In genomic region chr4:1759818-1760223, GRCh38 we compare ENCODE assay signal across 21 cellular contexts. TPM values are rescaled to one million over a fixed set of nuclear protein-coding genes. Genes with fewer than 3 reads are reported as not detected.
A peak's percentile ranks its signal among the peaks of the same experiment; 100 is the strongest.
DNase-seq lines count a peak whose midpoint lies in the region; ATAC-seq and TF ChIP-seq lines count a peak whose summit lies in the region.
"Had no signal": no experiment of that assay in that cellular context is flagged by ENCODE, and none has a peak within 500 bp of the region (broad histone marks: within the 10 kb centered on the region; RNA-seq: fewer than 3 reads in every experiment).

No MANE protein-coding gene starts in this region.

- H3K4me3 ChIP-seq in BLaER1 (no peak overlapping the region), Karpas-422 (ENCODE audit: low read length) (no peak overlapping the region), liver (ENCODE audit: low read depth in 1 of 3, low read length in 3 of 3) (no peak overlapping the region), HAP-1 (no peak overlapping the region)
- H3K4me3 ChIP-seq: psoas muscle, uterus had no signal

- no peak for TF ChIP-seq RAD21 in liver (IDR thresholded peaks at IDR 0.05)

- H3K27me3 ChIP-seq in BLaER1 (peaks cover 25% of the 10 kb centered on the region), Karpas-422 (ENCODE audit: low read length) (no peaks in the 10 kb centered on the region), liver (ENCODE audit: control insufficient read depth in 4 of 4, insufficient read depth in 4 of 4, low read length in 3 of 4) (no peaks in the 10 kb centered on the region), HAP-1 (ENCODE audit: low read depth) (no peaks in the 10 kb centered on the region)
- H3K27me3 ChIP-seq: uterus had no signal

- WGBS in liver, result 72% methylated on average over 13 of the region's 13 CpGs

- no peak for TF ChIP-seq CTCF in WTC11 (IDR thresholded peaks at IDR 0.05)
- TF ChIP-seq CTCF in liver (IDR thresholded peaks at IDR 0.05; ENCODE audit: low read depth, low read length, missing input control), result no peak

- H3K27ac Mint-ChIP-seq in WTC11, result no peak overlapping the region
- H3K27ac Mint-ChIP-seq in activated CD4-positive, alpha-beta memory T cell treated with anti-CD3 and anti-CD28 coated beads, Interleukin-2, amount 10 ng/mL, durations not matched to agents 7 days and 5 days, result no peak overlapping the region
- H3K27ac Mint-ChIP-seq: activated CD8-positive, alpha-beta memory T cell treated with anti-CD3 and anti-CD28 coated beads, Interleukin-2, amount 10 ng/mL, durations not matched to agents 7 days and 5 days; activated naive CD8-positive, alpha-beta T cell treated with anti-CD3 and anti-CD28 coated beads, Interleukin-2, amount 10 ng/mL, durations not matched to agents 7 days and 5 days; activated T-helper 17 cell treated with anti-CD3 and anti-CD28 coated beads, Interleukin-2, amount 50 U/mL, for 72 hours; CD14-positive monocyte had no signal

- peak; percentile 73 for DNase-seq in Karpas-422
- DNase-seq in WTC11 (ENCODE audit: low spot score), result no peak
- DNase-seq in activated CD8-positive, alpha-beta memory T cell treated with anti-CD3 and anti-CD28 coated beads, Interleukin-2, amount 50 U/mL, for 48 hours, result no peak
- no peak for DNase-seq in HAP-1 (ENCODE audit: low spot score in 2 of 2)
- no peak for DNase-seq in HCEC 1CT
- no peak for DNase-seq in activated CD4-positive, alpha-beta memory T cell treated with anti-CD3 and anti-CD28 coated beads, Interleukin-2, amount 10 ng/mL, durations not matched to agents 7 days and 5 days
- DNase-seq: activated CD4-positive, CD25-positive, alpha-beta regulatory T cell treated with anti-CD3 and anti-CD28 coated beads, Interleukin-2, amount 50 U/mL, for 72 hours; activated CD8-positive, alpha-beta memory T cell treated with anti-CD3 and anti-CD28 coated beads, Interleukin-2, amount 10 ng/mL, durations not matched to agents 7 days and 5 days; activated naive CD8-positive, alpha-beta T cell treated with anti-CD3 and anti-CD28 coated beads, Interleukin-2, amount 10 ng/mL, durations not matched to agents 7 days and 5 days; midbrain; NCI-H1105; NCI-H2081; NCI-H526; psoas muscle; stimulated activated CD4-positive, alpha-beta T cell treated with anti-CD3 and anti-CD28 coated beads, Interleukin-4, amount 100 ng/mL, for 24 hours; uterus had no signal

- H3K36me3 Mint-ChIP-seq in WTC11, result no peaks in the 10 kb centered on the region
- H3K36me3 Mint-ChIP-seq in activated CD4-positive, alpha-beta memory T cell treated with anti-CD3 and anti-CD28 coated beads, Interleukin-2, amount 10 ng/mL, durations not matched to agents 7 days and 5 days (ENCODE audit: low read depth), result no peaks in the 10 kb centered on the region
- H3K36me3 Mint-ChIP-seq: activated CD8-positive, alpha-beta memory T cell treated with anti-CD3 and anti-CD28 coated beads, Interleukin-2, amount 10 ng/mL, durations not matched to agents 7 days and 5 days; activated naive CD8-positive, alpha-beta T cell treated with anti-CD3 and anti-CD28 coated beads, Interleukin-2, amount 10 ng/mL, durations not matched to agents 7 days and 5 days; CD14-positive monocyte had no signal

- H3K4me1 ChIP-seq in BLaER1 (peaks cover 40% of the 10 kb centered on the region), Karpas-422 (ENCODE audit: low read length) (peaks cover 3% of the 10 kb centered on the region; the same call in 1 of the 2 replicates), liver (ENCODE audit: control insufficient read depth in 4 of 4, insufficient read depth in 4 of 4, low read length in 3 of 4) (peaks cover 0 to 5% (median 2%) of the 10 kb centered on the region in 4 donors), HAP-1 (peaks cover 8% of the 10 kb centered on the region)

- no peaks in the 10 kb centered on the region for H3K9me3 ChIP-seq in BLaER1
- H3K9me3 ChIP-seq in Karpas-422 (ENCODE audit: low read length), result no peaks in the 10 kb centered on the region
- H3K9me3 ChIP-seq in liver (ENCODE audit: control insufficient read depth in 4 of 4, low read length in 3 of 4), result no peaks in the 10 kb centered on the region
- no peaks in the 10 kb centered on the region for H3K9me3 ChIP-seq in HAP-1
- H3K9me3 ChIP-seq: psoas muscle, uterus had no signal

- in situ Hi-C loops in HAP-1 (cut with MboI; ENCODE audit: low sequenced_read_pairs), result no loop called here

- peak; percentile 4; the same call in 1 of the 2 replicates for ATAC-seq in WTC11
- ATAC-seq: activated CD8-positive, alpha-beta memory T cell treated with anti-CD3 and anti-CD28 coated beads, Interleukin-2, amount 10 ng/mL, durations not matched to agents 7 days and 5 days; activated T-helper 17 cell treated with anti-CD3 and anti-CD28 coated beads, Interleukin-2, amount 50 U/mL, for 72 hours; psoas muscle had no signal

- POLR2A ChIA-PET in WTC11 (lab: Charles Lee), result interaction anchor here (1.0 kb wide), 1 partner anchor 18 kb away, joined by 3 read pairs; no protein-coding TSS in a partner anchor
- POLR2A ChIA-PET in activated CD4-positive, alpha-beta memory T cell treated with anti-CD3 and anti-CD28 coated beads, Interleukin-2, amount 10 ng/mL, durations not matched to agents 7 days and 5 days (lab: Charles Lee), result no interaction called here

- no peaks in the 10 kb centered on the region for H3K9me3 Mint-ChIP-seq in WTC11
- H3K9me3 Mint-ChIP-seq in activated CD4-positive, alpha-beta memory T cell treated with anti-CD3 and anti-CD28 coated beads, Interleukin-2, amount 10 ng/mL, durations not matched to agents 7 days and 5 days, result no peaks in the 10 kb centered on the region
- H3K9me3 Mint-ChIP-seq: activated naive CD8-positive, alpha-beta T cell treated with anti-CD3 and anti-CD28 coated beads, Interleukin-2, amount 10 ng/mL, durations not matched to agents 7 days and 5 days; activated T-helper 17 cell treated with anti-CD3 and anti-CD28 coated beads, Interleukin-2, amount 50 U/mL, for 72 hours; nephron progenitor cell had no signal

- H3K9me2 ChIP-seq in Karpas-422 (replicated peaks; ENCODE audit: insufficient read depth, low read length), result no peaks in the 10 kb centered on the region

- H3K4me3 Mint-ChIP-seq in WTC11, result no peak overlapping the region
- H3K4me3 Mint-ChIP-seq in activated CD4-positive, alpha-beta memory T cell treated with anti-CD3 and anti-CD28 coated beads, Interleukin-2, amount 10 ng/mL, durations not matched to agents 7 days and 5 days, result no peak overlapping the region
- H3K4me3 Mint-ChIP-seq: activated CD8-positive, alpha-beta memory T cell treated with anti-CD3 and anti-CD28 coated beads, Interleukin-2, amount 10 ng/mL, durations not matched to agents 7 days and 5 days; activated naive CD8-positive, alpha-beta T cell treated with anti-CD3 and anti-CD28 coated beads, Interleukin-2, amount 10 ng/mL, durations not matched to agents 7 days and 5 days; activated T-helper 17 cell treated with anti-CD3 and anti-CD28 coated beads, Interleukin-2, amount 50 U/mL, for 72 hours; CD14-positive monocyte; nephron progenitor cell had no signal

- no peak overlapping the region for H3K9ac ChIP-seq in BLaER1
- no peak overlapping the region for H3K9ac ChIP-seq in Karpas-422 (ENCODE audit: low read length)
- no peak overlapping the region for H3K9ac ChIP-seq in liver (ENCODE audit: low read depth in 1 of 2, low read length in 2 of 2)

- no peak overlapping the region for H2AFZ ChIP-seq in Karpas-422 (ENCODE audit: low read length)

- H3K4me2 ChIP-seq in BLaER1 (peak overlapping the region; percentile 45), Karpas-422 (ENCODE audit: low read depth, low read length, poor library complexity, severe bottlenecking) (no peak overlapping the region)

- H3K36me3 ChIP-seq in BLaER1, result no peaks in the 10 kb centered on the region
- H3K36me3 ChIP-seq in Karpas-422 (ENCODE audit: insufficient read depth, low read length), result no peaks in the 10 kb centered on the region
- no peaks in the 10 kb centered on the region for H3K36me3 ChIP-seq in liver (ENCODE audit: control insufficient read depth in 4 of 4, insufficient read depth in 3 of 4, low read depth in 1 of 4, low read length in 3 of 4)
- no peaks in the 10 kb centered on the region for H3K36me3 ChIP-seq in HAP-1 (replicated peaks)
- H3K36me3 ChIP-seq: uterus had no signal

- no peak overlapping the region; the same call in 1 of the 2 replicates for H3K27ac ChIP-seq in BLaER1
- no peak overlapping the region for H3K27ac ChIP-seq in Karpas-422 (ENCODE audit: low read length)
- no peak overlapping the region for H3K27ac ChIP-seq in liver (ENCODE audit: low read depth in 1 of 2, low read length in 2 of 2)
- H3K27ac ChIP-seq: psoas muscle, uterus had no signal

- H3K27me3 Mint-ChIP-seq in WTC11 (ENCODE audit: low read depth), result no peaks in the 10 kb centered on the region
- peaks cover 8% of the 10 kb centered on the region for H3K27me3 Mint-ChIP-seq in activated CD4-positive, alpha-beta memory T cell treated with anti-CD3 and anti-CD28 coated beads, Interleukin-2, amount 10 ng/mL, durations not matched to agents 7 days and 5 days

- CTCF ChIA-PET in WTC11 (lab: Charles Lee), result interaction anchor here (0.7 to 4.7 kb wide), 10 partner anchors 8 to 151 kb away, joined by 3 to 44 read pairs (median 5); no protein-coding TSS in a partner anchor
- CTCF ChIA-PET in activated CD4-positive, alpha-beta memory T cell treated with anti-CD3 and anti-CD28 coated beads, Interleukin-2, amount 10 ng/mL, durations not matched to agents 7 days and 5 days (lab: Charles Lee), result no interaction called here

- no peaks in the 10 kb centered on the region for H3K79me2 ChIP-seq in Karpas-422 (ENCODE audit: low read length)

- H4K20me1 ChIP-seq in BLaER1, result 0 out of 2 replicates have a peak, but pooled peaks cover 4% of the 10 kb centered on the region
- no peaks in the 10 kb centered on the region for H4K20me1 ChIP-seq in Karpas-422 (ENCODE audit: insufficient read depth, low read depth, low read length)

- H3K4me1 Mint-ChIP-seq in WTC11, result no peaks in the 10 kb centered on the region
- H3K4me1 Mint-ChIP-seq in activated CD4-positive, alpha-beta memory T cell treated with anti-CD3 and anti-CD28 coated beads, Interleukin-2, amount 10 ng/mL, durations not matched to agents 7 days and 5 days, result no peaks in the 10 kb centered on the region
- H3K4me1 Mint-ChIP-seq: activated CD8-positive, alpha-beta memory T cell treated with anti-CD3 and anti-CD28 coated beads, Interleukin-2, amount 10 ng/mL, durations not matched to agents 7 days and 5 days; activated T-helper 17 cell treated with anti-CD3 and anti-CD28 coated beads, Interleukin-2, amount 50 U/mL, for 72 hours had no signal

RNA-seq across cellular contexts. Expression of gene FGFR3, which starts 33.3 kb away (rescaled TPM):
- not detected in 2 replicates for total RNA-seq in Karpas-422 (2014; rRNA removed; shearing (Covaris generic); ENCODE audit: low replicate concordance)
- total RNA-seq in WTC11 (2021) (18.2 to 19.9 TPM (median 19.7 TPM) in 3 replicates), liver (10 to 100 TPM; 39.1 to 40.0 TPM)
- 10 to 100 TPM in 1 of 2 donors, 1 to 10 TPM in 1; 5.6 to 19.1 TPM for polyA plus RNA-seq in liver
- under 1 TPM; 0.18 to 0.45 TPM for total RNA-seq in activated CD4-positive, alpha-beta memory T cell treated with anti-CD3 and anti-CD28 coated beads, Interleukin-2, amount 10 ng/mL, durations not matched to agents 7 days and 5 days
- polyA plus RNA-seq: CD14-positive monocyte had no signal

RNA-seq across cellular contexts. Expression of gene TACC3, which starts 38.5 kb away (rescaled TPM):
- 22.0 and 37.6 TPM in 2 replicates for total RNA-seq in Karpas-422 (2014; rRNA removed; shearing (Covaris generic); ENCODE audit: low replicate concordance)
- total RNA-seq in WTC11 (2021) (161 to 207 TPM (median 165 TPM) in 3 replicates), liver (10 to 100 TPM in 1 of 2 donors, 1 to 10 TPM in 1; 4.9 to 38.9 TPM)
- 1 to 10 TPM; 1.4 to 6.1 TPM for polyA plus RNA-seq in liver
- 100 to 1,000 TPM; 213 TPM for total RNA-seq in activated CD4-positive, alpha-beta memory T cell treated with anti-CD3 and anti-CD28 coated beads, Interleukin-2, amount 10 ng/mL, durations not matched to agents 7 days and 5 days

RNA-seq across cellular contexts. Expression of gene TMEM129, which starts 38.7 kb away (rescaled TPM):
- 21.8 and 39.4 TPM in 2 replicates for total RNA-seq in Karpas-422 (2014; rRNA removed; shearing (Covaris generic); ENCODE audit: low replicate concordance)
- total RNA-seq in WTC11 (2021) (44.2 to 54.9 TPM (median 48.7 TPM) in 3 replicates), liver (10 to 100 TPM; 15.9 to 37.0 TPM)
- polyA plus RNA-seq in liver, result 10 to 100 TPM; 12.2 to 27.7 TPM
- total RNA-seq in activated CD4-positive, alpha-beta memory T cell treated with anti-CD3 and anti-CD28 coated beads, Interleukin-2, amount 10 ng/mL, durations not matched to agents 7 days and 5 days, result 10 to 100 TPM; 20.4 to 22.3 TPM

RNA-seq across cellular contexts. Expression of gene SLBP, which starts 47.7 kb away (rescaled TPM):
- total RNA-seq in Karpas-422 (2014; rRNA removed; shearing (Covaris generic); ENCODE audit: low replicate concordance), result 82.1 and 92.4 TPM in 2 replicates
- total RNA-seq in WTC11 (2021) (36.4 to 40.2 TPM (median 36.9 TPM) in 3 replicates), liver (10 to 100 TPM; 14.7 to 64.4 TPM)
- polyA plus RNA-seq in liver, result 10 to 100 TPM; 15.1 to 19.6 TPM
- 100 to 1,000 TPM; 105 to 107 TPM for total RNA-seq in activated CD4-positive, alpha-beta memory T cell treated with anti-CD3 and anti-CD28 coated beads, Interleukin-2, amount 10 ng/mL, durations not matched to agents 7 days and 5 days

Comparison
In these comparisons a context has a peak if more than half of its experiments do, and no peak if none do; other contexts are left out.
1. RNA of gene FGFR3, which starts 33.3 kb away (total RNA-seq): 39.1 to 40.0 TPM in liver and 18.2 to 19.9 TPM in WTC11; 0.18 to 0.45 TPM in activated CD4-positive, alpha-beta memory T cell treated with anti-CD3 and anti-CD28 coated beads, Interleukin-2, amount 10 ng/mL, durations not matched to agents 7 days and 5 days and not detected in Karpas-422; every median in the first group is over 10 times any median in the second.